Comparison of ENCODE assay signal across 9 cellular contexts in genomic region chr16:56811602-56812001, GRCh38. TPM values are rescaled to one million over a fixed set of nuclear protein-coding genes. Genes with fewer than 3 reads are reported as not detected.
DNase-seq lines count a peak whose midpoint lies in the region; ATAC-seq and TF ChIP-seq lines count a peak whose summit lies in the region.
"Not testable (repeated sequence)": the region's sequence is repeated elsewhere in the genome, so short reads cannot be mapped to it uniquely, and the experiment has no call there.
"Had no signal": no experiment of that assay in that cellular context is flagged by ENCODE, and none has a peak within 500 bp of the region (broad histone marks: within the 10 kb centered on the region; RNA-seq: fewer than 3 reads in every experiment).

No MANE protein-coding gene starts in this region.

- not testable (repeated sequence) for TF ChIP-seq CTCF in IMR-90 (conservative IDR thresholded peaks at IDR 0.05; ENCODE audit: low read depth, low read length); RWPE2 (IDR thresholded peaks at IDR 0.05; ENCODE audit: poor library complexity, severe bottlenecking); left lung (IDR thresholded peaks at IDR 0.05)

- peak overlapping the region; percentile 20; the same call in 1 of the 2 replicates for H2BK120ac ChIP-seq in IMR-90 (ENCODE audit: low read depth, low read length)
- not testable (repeated sequence) for H2BK120ac ChIP-seq in mesenchymal stem cell (ENCODE audit: low read depth, low read length); trophoblast cell (ENCODE audit: insufficient read depth, low read length, poor library complexity)

- not testable (repeated sequence) for H3K56ac ChIP-seq in IMR-90 (ENCODE audit: extremely low read depth, insufficient read depth, low read length)

- not testable (repeated sequence) for TF ChIP-seq RAD21 in IMR-90 (IDR thresholded peaks at IDR 0.05; ENCODE audit: low read length)

- not testable (repeated sequence) for H3K36me3 ChIP-seq in IMR-90 (ENCODE audit: control insufficient read depth, insufficient read depth, low read length); RWPE2 (ENCODE audit: low read depth); left lung; trophoblast cell (ENCODE audit: control insufficient read depth in 1 of 2, insufficient read depth in 2 of 2, low read length in 2 of 2)
- peaks cover 8 to 17% of the 10 kb centered on the region in 2 experiments for H3K36me3 ChIP-seq in mesenchymal stem cell (ENCODE audit: control insufficient read depth in 1 of 2, insufficient read depth in 2 of 2, low read depth in 1 of 2, low read length in 2 of 2)

- H3K27ac ChIP-seq in IMR-90 (ENCODE audit: insufficient read depth, low read length); left lung; mesenchymal stem cell (ENCODE audit: low read length, poor library complexity, severe bottlenecking); trophoblast cell (ENCODE audit: low read depth, low read length): not testable (repeated sequence)
- H3K27ac ChIP-seq in RWPE2 (ENCODE audit: poor library complexity, severe bottlenecking) = peak overlapping the region; percentile 64

- POLR2A ChIA-PET in IMR-90 (lab: Charles Lee; ENCODE audit: unreplicated experiment) = not testable (repeated sequence)

- not testable (repeated sequence) for H4K91ac ChIP-seq in IMR-90 (ENCODE audit: insufficient read depth, low read depth, low read length); mesenchymal stem cell (ENCODE audit: low read length); trophoblast cell (ENCODE audit: low read depth, low read length)

- peaks cover 21% of the 10 kb centered on the region for H3K9me1 ChIP-seq in IMR-90 (ENCODE audit: insufficient read depth, low read length)

- dilution Hi-C loops in IMR-90 (cut with HindIII; ENCODE audit: low sequenced_read_pairs, unreplicated experiment) = not testable (repeated sequence)

- H3K4me2 ChIP-seq in IMR-90 (ENCODE audit: low read depth, low read length); mesenchymal stem cell (ENCODE audit: low read length, poor library complexity, severe bottlenecking); trophoblast cell (ENCODE audit: low read length): not testable (repeated sequence)

- not testable (repeated sequence) for TF ChIP-seq POLR2A in IMR-90 (IDR thresholded peaks at IDR 0.05; ENCODE audit: low read depth, low read length)

- not testable (repeated sequence) for H4K12ac ChIP-seq in trophoblast cell (ENCODE audit: low read depth, low read length)

- peak overlapping the region; percentile 75; the same call in 1 of the 2 replicates for H3K18ac ChIP-seq in IMR-90 (ENCODE audit: low read depth, low read length)
- peak overlapping the region in 1 of 2 experiments; percentile 48 for H3K18ac ChIP-seq in mesenchymal stem cell (ENCODE audit: low read depth in 1 of 2, low read length in 2 of 2)
- not testable (repeated sequence) for H3K18ac ChIP-seq in trophoblast cell (ENCODE audit: low read length)

- not testable (repeated sequence) for H3K23ac ChIP-seq in IMR-90 (ENCODE audit: low read depth, low read length); trophoblast cell (ENCODE audit: low read length)
- peak overlapping the region in 1 of 2 experiments; percentile 23 for H3K23ac ChIP-seq in mesenchymal stem cell (ENCODE audit: low read length in 2 of 2)

- not testable (repeated sequence) for H2BK5ac ChIP-seq in IMR-90 (ENCODE audit: low read depth, low read length, poor library complexity, severe bottlenecking); mesenchymal stem cell (ENCODE audit: low read depth, low read length, poor library complexity, severe bottlenecking); trophoblast cell (ENCODE audit: low read depth, low read length, poor library complexity)

- not testable (repeated sequence) for H3K79me2 ChIP-seq in trophoblast cell (ENCODE audit: control insufficient read depth, insufficient read depth, low read length, poor library complexity)

- H3K9me3 ChIP-seq in IMR-90 (ENCODE audit: control insufficient read depth, insufficient read depth, low read length); RWPE2 (ENCODE audit: severe bottlenecking); left lung; mesenchymal stem cell (ENCODE audit: control insufficient read depth, low read length); trophoblast cell (ENCODE audit: insufficient read depth, low read depth, low read length): not testable (repeated sequence)

- H4K5ac ChIP-seq in IMR-90 (ENCODE audit: low read depth, low read length) = peak overlapping the region; percentile 46; the same call in 1 of the 2 replicates

- H2AK5ac ChIP-seq in IMR-90 (ENCODE audit: low read depth, low read length) (peak overlapping the region; percentile 90), mesenchymal stem cell (ENCODE audit: low read length, severe bottlenecking) (peak overlapping the region; percentile 44)
- not testable (repeated sequence) for H2AK5ac ChIP-seq in trophoblast cell (ENCODE audit: low read length)

- not testable (repeated sequence) for H3K9ac ChIP-seq in IMR-90 (ENCODE audit: low read depth, low read length); mesenchymal stem cell (ENCODE audit: low read length); trophoblast cell (ENCODE audit: low read length)

- peaks cover 16 to 57% of the 10 kb centered on the region in 2 experiments for H3K79me1 ChIP-seq in IMR-90 (ENCODE audit: low read depth in 1 of 2, low read length in 2 of 2)
- not testable (repeated sequence) for H3K79me1 ChIP-seq in mesenchymal stem cell (replicated peaks; ENCODE audit: low read length, poor library complexity, severe bottlenecking)
- H3K79me1 ChIP-seq in trophoblast cell (ENCODE audit: low read length) = peaks cover 15% of the 10 kb centered on the region

- H3K4ac ChIP-seq in IMR-90 (ENCODE audit: low read depth, low read length) (0 out of 2 replicates have a peak overlapping the region, but pooled peaks have one; percentile 27), mesenchymal stem cell (ENCODE audit: low read depth in 1 of 2, low read length in 2 of 2) (peak overlapping the region in 1 of 2 experiments; percentile 11)
- H3K4ac ChIP-seq in trophoblast cell (ENCODE audit: low read depth, low read length) = not testable (repeated sequence)

- DNase-seq in IMR-90; RWPE2 (ENCODE audit: low spot score); left lung; mesenchymal stem cell: not testable (repeated sequence)
- DNase-seq in trophoblast cell = peak; percentile 72 to 87

- intact Hi-C loops in IMR-90 (cut with micrococcal nuclease); left lung (cut with DNase I): not testable (repeated sequence)

- not testable (repeated sequence) for H3K14ac ChIP-seq in IMR-90 (replicated peaks; ENCODE audit: low read depth, low read length); mesenchymal stem cell (ENCODE audit: low read length in 2 of 2); trophoblast cell (ENCODE audit: low read length)

- not testable (repeated sequence) for H3K4me3 ChIP-seq in IMR-90 (ENCODE audit: insufficient read depth, low read depth, low read length); RWPE2 (ENCODE audit: severe bottlenecking); left lung; mesenchymal stem cell (ENCODE audit: insufficient read depth in 1 of 2, low read depth in 1 of 2, low read length in 2 of 2); trophoblast cell (ENCODE audit: low read depth, low read length)

- peak overlapping the region in 1 of 2 experiments; percentile 65 for H2BK12ac ChIP-seq in mesenchymal stem cell (ENCODE audit: low read length in 2 of 2)
- not testable (repeated sequence) for H2BK12ac ChIP-seq in trophoblast cell (ENCODE audit: low read length)

- peaks cover 30% of the 10 kb centered on the region for H3K4me1 ChIP-seq in IMR-90 (ENCODE audit: control insufficient read depth, insufficient read depth, low read length)
- peaks cover 36% of the 10 kb centered on the region for H3K4me1 ChIP-seq in RWPE2 (ENCODE audit: insufficient read depth, poor library complexity, severe bottlenecking)
- not testable (repeated sequence) for H3K4me1 ChIP-seq in left lung; mesenchymal stem cell (ENCODE audit: control insufficient read depth, insufficient read depth, low read depth, low read length)
- H3K4me1 ChIP-seq in trophoblast cell (ENCODE audit: control insufficient read depth in 1 of 2, insufficient read depth in 2 of 2, low read length in 2 of 2) = peaks cover 16 to 26% of the 10 kb centered on the region in 2 experiments

- peak overlapping the region; percentile 16; the same call in 1 of the 2 replicates for H2BK20ac ChIP-seq in IMR-90 (ENCODE audit: low read depth, low read length)

- CTCF ChIA-PET in IMR-90 (lab: Yijun Ruan, JAX) = interaction anchor here (0.7 kb wide), 1 partner anchor 1265 kb away, joined by 5 read pairs; no protein-coding TSS in a partner anchor

- in situ Hi-C loops in IMR-90 (cut with MboI; ENCODE audit: low sequenced_read_pairs) = not testable (repeated sequence)

- H4K8ac ChIP-seq in IMR-90 (ENCODE audit: low read depth in 2 of 2, low read length in 2 of 2) = peak overlapping the region in 1 of 2 experiments; percentile 46; a peak in 2 of 4 replicates
- not testable (repeated sequence) for H4K8ac ChIP-seq in mesenchymal stem cell (ENCODE audit: low read length); trophoblast cell (ENCODE audit: low read depth, low read length)

- H4K20me1 ChIP-seq in IMR-90 (ENCODE audit: insufficient read depth, low read length) = not testable (repeated sequence)

- not testable (repeated sequence) for H3K27me3 ChIP-seq in IMR-90 (ENCODE audit: control insufficient read depth, insufficient read depth, low read length); RWPE2 (ENCODE audit: insufficient read depth, poor library complexity, severe bottlenecking); left lung; mesenchymal stem cell (ENCODE audit: control insufficient read depth in 1 of 2, insufficient read depth in 1 of 2, low read length in 2 of 2); trophoblast cell (ENCODE audit: insufficient read depth, low read length)

- no CpG with 5 or more reads among the region's 5 CpGs for WGBS in IMR-90 (ENCODE audit: extremely low coverage in 2 of 2, insufficient read length in 1 of 2), 2 experiments
- WGBS in mesenchymal stem cell = 88% methylated on average over 3 of the region's 5 CpGs
- no CpG with 5 or more reads among the region's 5 CpGs for WGBS in trophoblast cell (ENCODE audit: extremely low coverage, insufficient coverage, insufficient read length)

- not testable (repeated sequence) for BruUV-seq in IMR-90 (replicated peaks; lab: Mats Ljungman, UMichigan)

- H2AK9ac ChIP-seq in IMR-90 (replicated peaks; ENCODE audit: low read depth, low read length, poor library complexity) = not testable (repeated sequence)

- H2BK15ac ChIP-seq in IMR-90 (ENCODE audit: low read depth, low read length) = peak overlapping the region; percentile 61; the same call in 1 of the 3 replicates
- H2BK15ac ChIP-seq in mesenchymal stem cell (ENCODE audit: low read depth, poor library complexity, severe bottlenecking) = not testable (repeated sequence)

- not testable (repeated sequence) for ATAC-seq in IMR-90 (ENCODE audit: low read depth); RWPE2 (ENCODE audit: low read depth)
- ATAC-seq in left lung = peak; percentile 36

- H2AFZ ChIP-seq in IMR-90 (replicated peaks; ENCODE audit: low read length, poor library complexity); mesenchymal stem cell (ENCODE audit: low read depth, low read length); trophoblast cell (ENCODE audit: insufficient read depth, low read length, poor library complexity): not testable (repeated sequence)

RNA-seq across cellular contexts. Expression of gene SLC12A3, which starts 53.4 kb away (rescaled TPM):
- total RNA-seq in IMR-90 (2012; rRNA removed) (not detected in 2 replicates), left lung (not detected)
- polyA plus RNA-seq in IMR-90 (2012; rRNA removed) = not detected in 2 replicates
- polyA plus RNA-seq in IMR-90 (2012; cell fraction: cytosol; rRNA removed) = not detected in 2 replicates
- not detected in 2 replicates for polyA plus RNA-seq in IMR-90 (2012; cell fraction: nucleus; rRNA removed; ENCODE audit: low replicate concordance)
- polyA plus RNA-seq in mesenchymal stem cell (2013, experiment 1 of 2) = not detected
- not detected for polyA plus RNA-seq in mesenchymal stem cell (2013, experiment 2 of 2)
- 0.11 TPM in 2 replicates for polyA plus RNA-seq in trophoblast cell (2013)
- total RNA-seq: Calu3; CD4-positive, alpha-beta T cell; CD8-positive, alpha-beta T cell had no signal
- polyA plus RNA-seq: BJ had no signal
